In genomic region chr3:87461443-87461842, GRCh38 we compare ENCODE assay signal across 18 cellular contexts.
DNase-seq lines count a peak whose midpoint lies in the region; ATAC-seq, FAIRE-seq and TF ChIP-seq lines count a peak whose summit lies in the region.
"Had no signal": no experiment of that assay in that cellular context is flagged by ENCODE, and none has a peak within 500 bp of the region (broad histone marks: within the 10 kb centered on the region; RNA-seq: fewer than 3 reads in every experiment).

No MANE protein-coding gene starts in this region.

- POLR2A ChIA-PET in MCF 10A (lab: Yijun Ruan, JAX), result no interaction called here
- POLR2A ChIA-PET in PC-9 (lab: Charles Lee; ENCODE audit: unreplicated experiment), result no interaction called here

- no peaks in the 10 kb centered on the region for H3K9me2 ChIP-seq in PC-9 (ENCODE audit: insufficient read depth)

- no peak for TF ChIP-seq POLR2A in breast epithelium (IDR thresholded peaks at IDR 0.05)

- H2AFZ ChIP-seq in PC-9, result 0 out of 2 replicates have a peak overlapping the region, but pooled peaks have one; percentile 5

- peaks cover 0 to 8% of the 10 kb centered on the region in 2 donors for H3K9me3 ChIP-seq in breast epithelium
- no peaks in the 10 kb centered on the region for H3K9me3 ChIP-seq in PC-9 (ENCODE audit: insufficient read depth, low read depth)

- H3K27me3 ChIP-seq in breast epithelium (no peaks in the 10 kb centered on the region), PC-9 (ENCODE audit: insufficient read depth, low read depth) (no peaks in the 10 kb centered on the region), bronchial epithelial cell (ENCODE audit: control insufficient read depth, insufficient read depth, low read length) (no peaks in the 10 kb centered on the region), foreskin keratinocyte (no peaks in the 10 kb centered on the region)
- H3K27me3 ChIP-seq: BLaER1 treated with 17β-estradiol and CSF1 and Interleukin-3, amounts not matched to agents 10 nM and 100 nM had no signal

- peak overlapping the region in 1 of 2 donors; percentile 43 for H3K27ac ChIP-seq in breast epithelium
- H3K27ac ChIP-seq in PC-9, result no peak overlapping the region
- no peak overlapping the region for H3K27ac ChIP-seq in foreskin keratinocyte
- H3K27ac ChIP-seq: BLaER1 treated with 17β-estradiol and CSF1 and Interleukin-3, amounts not matched to agents 10 nM and 100 nM had no signal

- no peaks in the 10 kb centered on the region for H3K27me3 Mint-ChIP-seq in MCF 10A (ENCODE audit: insufficient read depth, unreplicated experiment)
- H3K27me3 Mint-ChIP-seq: B cell had no signal

- H3K27ac Mint-ChIP-seq in MCF 10A (ENCODE audit: low read depth, unreplicated experiment), result peak overlapping the region; percentile 77
- H3K27ac Mint-ChIP-seq: B cell; CD8-positive, alpha-beta T cell had no signal

- intact Hi-C loops in MCF 10A (cut with micrococcal nuclease) (no loop called here), breast epithelium (cut with DNase I; ENCODE audit: low total_unique reads) (no loop called here), PC-9 (cut with micrococcal nuclease; ENCODE audit: unreplicated experiment) (no loop called here)

- in situ Hi-C loops in GM13976 (cut with MboI; ENCODE audit: low sequenced_read_pairs, unreplicated experiment), result no loop called here

- H3K4me1 ChIP-seq in breast epithelium (no peaks in the 10 kb centered on the region), PC-9 (replicated peaks; ENCODE audit: insufficient read depth) (no peaks in the 10 kb centered on the region), foreskin keratinocyte (no peaks in the 10 kb centered on the region)
- H3K4me1 ChIP-seq: BLaER1 treated with 17β-estradiol and CSF1 and Interleukin-3, amounts not matched to agents 10 nM and 100 nM had no signal

- ATAC-seq in foreskin keratinocyte (no peak), GM18873 (IDR thresholded peaks at IDR 0.05; ENCODE audit: low FRiP score, unreplicated experiment) (no peak)
- ATAC-seq: CD8-positive, alpha-beta T cell had no signal

- H3K4me3 ChIP-seq in breast epithelium, result no peak overlapping the region
- no peak overlapping the region for H3K4me3 ChIP-seq in PC-9
- H3K4me3 ChIP-seq in bronchial epithelial cell (ENCODE audit: low read depth, low read length), result no peak overlapping the region
- H3K4me3 ChIP-seq: BLaER1 treated with 17β-estradiol and CSF1 and Interleukin-3, amounts not matched to agents 10 nM and 100 nM had no signal

- no peaks in the 10 kb centered on the region for H4K20me1 ChIP-seq in PC-9 (ENCODE audit: insufficient read depth)
- H4K20me1 ChIP-seq: BLaER1 treated with 17β-estradiol and CSF1 and Interleukin-3, amounts not matched to agents 10 nM and 100 nM had no signal

- DNase-seq in MCF 10A (ENCODE audit: unreplicated experiment), result peak; percentile 4
- DNase-seq in breast epithelium (ENCODE audit: low spot score in 2 of 2), result no peak
- DNase-seq in PC-9, result no peak
- DNase-seq in bronchial epithelial cell (ENCODE audit: low read depth), result peak; percentile 92
- DNase-seq in foreskin keratinocyte, result peak; percentile 58 to 77
- DNase-seq in activated CD8-positive, alpha-beta memory T cell treated with anti-CD3 and anti-CD28 coated beads, Interleukin-2, amount 50 U/mL, for 4 hours, result no peak
- no peak for DNase-seq in GM13976 (ENCODE audit: low spot score)
- DNase-seq: 8988T; Calu3; CD8-positive, alpha-beta T cell; DMS79 treated with DMSO at 0.1 percent for 48 hours; GF-D8; HCEC 1CT had no signal

- CTCF ChIA-PET in MCF 10A (lab: Yijun Ruan, JAX) (interaction anchor here (0.6 to 2.2 kb wide), 4 partner anchors 110 to 571 kb away, joined by 3 to 9 read pairs (median 4); no protein-coding TSS in a partner anchor), PC-9 (lab: Charles Lee) (no interaction called here)

- no peak overlapping the region for H3K4me3 Mint-ChIP-seq in MCF 10A (ENCODE audit: unreplicated experiment)
- H3K4me3 Mint-ChIP-seq: B cell; CD8-positive, alpha-beta T cell had no signal

- no peaks in the 10 kb centered on the region for H3K9me3 Mint-ChIP-seq in MCF 10A (ENCODE audit: unreplicated experiment)

- H3K79me2 ChIP-seq in PC-9 (ENCODE audit: low read depth), result no peaks in the 10 kb centered on the region

- H3K36me3 ChIP-seq in breast epithelium (no peaks in the 10 kb centered on the region), PC-9 (ENCODE audit: low read depth) (no peaks in the 10 kb centered on the region), bronchial epithelial cell (ENCODE audit: control insufficient read depth, insufficient read depth, low read length) (no peaks in the 10 kb centered on the region)
- H3K36me3 ChIP-seq: BLaER1 treated with 17β-estradiol and CSF1 and Interleukin-3, amounts not matched to agents 10 nM and 100 nM had no signal

- H3K4me1 Mint-ChIP-seq in MCF 10A (ENCODE audit: insufficient read depth, unreplicated experiment), result peaks cover 21% of the 10 kb centered on the region
- H3K4me1 Mint-ChIP-seq: B cell had no signal

- no peaks in the 10 kb centered on the region for H3K36me3 Mint-ChIP-seq in MCF 10A (ENCODE audit: insufficient read depth, unreplicated experiment)
- H3K36me3 Mint-ChIP-seq: CD8-positive, alpha-beta T cell had no signal

- FAIRE-seq in bronchial epithelial cell (lab: Jason Lieb, UNC), result no peak
- FAIRE-seq: GM19239, H54 had no signal

- no TSS peak for BruUV-seq in MCF 10A (replicated peaks; lab: Mats Ljungman, UMichigan)
- no TSS peak for BruUV-seq in PC-9 (replicated peaks; lab: Mats Ljungman, UMichigan)

- H3K4me2 ChIP-seq in PC-9, result no peak overlapping the region
- H3K4me2 ChIP-seq: BLaER1 treated with 17β-estradiol and CSF1 and Interleukin-3, amounts not matched to agents 10 nM and 100 nM had no signal

- TF ChIP-seq CTCF in MCF 10A (IDR thresholded peaks at IDR 0.05; ENCODE audit: unreplicated experiment), result no peak
- TF ChIP-seq CTCF in breast epithelium (IDR thresholded peaks at IDR 0.05), result no peak
- no peak for TF ChIP-seq CTCF in PC-9 (conservative IDR thresholded peaks at IDR 0.05)
- no peak for TF ChIP-seq CTCF in bronchial epithelial cell (IDR thresholded peaks at IDR 0.05; ENCODE audit: insufficient read depth, low read length, severe bottlenecking)
- no peak for TF ChIP-seq CTCF in foreskin keratinocyte (conservative IDR thresholded peaks at IDR 0.05)
- no peak for TF ChIP-seq CTCF in GM13976 (IDR thresholded peaks at IDR 0.05; ENCODE audit: borderline replicate concordance, control extremely low read depth, extremely low read depth, insufficient read depth, missing control alignments)

- no peaks in the 10 kb centered on the region for H3F3A ChIP-seq in PC-9 (ENCODE audit: insufficient read depth, low read depth)

Comparison
In these comparisons a context has a peak if more than half of its experiments do, and no peak if none do; other contexts are left out.
1. DNase-seq: peak in MCF 10A (single experiment), bronchial epithelial cell (single experiment) and foreskin keratinocyte (2 of 2); none in breast epithelium (0 of 2), PC-9 (0 of 2), activated CD8-positive, alpha-beta memory T cell treated with anti-CD3 and anti-CD28 coated beads, Interleukin-2, amount 50 U/mL, for 4 hours (single experiment) and GM13976 (single experiment).